8 cellular contexts compared by ENCODE assay signal in the genomic region with DNA sequence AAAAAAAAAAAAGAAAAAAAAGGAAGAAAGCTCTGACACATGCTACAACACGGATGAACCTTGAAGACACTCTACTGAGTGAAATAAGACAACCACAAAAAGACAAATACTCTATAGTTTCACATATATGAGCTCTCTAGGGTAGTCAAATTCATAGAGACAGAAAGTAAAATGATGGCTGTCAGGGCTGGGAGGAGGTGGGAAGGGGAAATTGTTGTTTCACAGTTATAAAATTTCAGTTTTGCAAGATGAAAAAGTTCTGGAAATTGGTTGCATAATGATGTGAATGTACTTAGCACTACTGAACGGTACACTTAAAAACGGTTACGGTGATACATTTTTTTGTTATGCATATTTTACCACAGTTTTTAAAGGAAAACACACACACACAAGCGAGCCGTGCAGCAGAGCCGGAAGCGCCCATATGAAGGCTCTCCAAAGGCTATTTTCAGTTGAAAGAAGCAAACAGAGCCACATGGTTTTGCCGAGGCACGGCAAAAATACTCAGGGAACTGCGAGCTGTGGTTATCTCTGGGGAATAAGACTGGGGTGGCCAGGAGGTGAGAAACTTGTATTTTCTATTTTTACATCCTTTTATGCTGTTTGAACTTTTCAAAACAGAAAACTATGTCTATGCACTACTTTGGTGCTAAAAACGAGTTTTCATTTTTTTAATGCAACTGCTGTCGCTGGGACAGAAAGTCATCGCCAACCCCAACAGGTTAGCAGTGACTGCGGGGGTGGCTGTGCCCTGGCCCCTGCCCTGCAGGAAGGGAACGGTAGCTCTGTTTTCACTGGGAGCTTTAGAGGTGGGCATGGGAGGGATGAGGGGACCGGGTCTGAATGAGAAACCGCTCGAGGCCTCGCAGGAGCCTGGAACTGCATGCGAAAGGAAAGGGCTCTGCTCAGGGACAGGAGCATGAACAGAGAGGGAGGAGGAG.
DNase-seq lines count a peak whose midpoint lies in the region; ATAC-seq, FAIRE-seq and TF ChIP-seq lines count a peak whose summit lies in the region.

No MANE protein-coding gene starts in this region.

- FAIRE-seq in kidney (lab: Jason Lieb, UNC): no peak

- no peaks in the 10 kb centered on the region for H3K4me1 ChIP-seq in kidney (ENCODE audit: control insufficient read depth in 1 of 2, insufficient read depth in 1 of 2, low read depth in 1 of 2, low read length in 2 of 2)

- H3K36me3 Mint-ChIP-seq in progenitor cell of endocrine pancreas (ENCODE audit: insufficient read depth): no peaks in the 10 kb centered on the region
- H3K36me3 Mint-ChIP-seq in effector memory CD8-positive, alpha-beta T cell (ENCODE audit: insufficient read depth): no peaks in the 10 kb centered on the region

- no peaks in the 10 kb centered on the region for H3K9me3 Mint-ChIP-seq in progenitor cell of endocrine pancreas (ENCODE audit: low read depth)
- H3K9me3 Mint-ChIP-seq in effector memory CD8-positive, alpha-beta T cell: no peaks in the 10 kb centered on the region

- H3K27me3 Mint-ChIP-seq in progenitor cell of endocrine pancreas: peaks cover 4% of the 10 kb centered on the region
- peaks cover 6 to 24% of the 10 kb centered on the region in 2 donors for H3K27me3 Mint-ChIP-seq in effector memory CD8-positive, alpha-beta T cell

- H3K4me3 ChIP-seq in GM06990 (replicated peaks; ENCODE audit: low read depth, low read length) (no peak overlapping the region; the same call in 1 of the 2 replicates), kidney (ENCODE audit: low read length in 2 of 2) (no peak overlapping the region)

- intact Hi-C loops in kidney (cut with DNase I): no loop called here

- no peak overlapping the region for H3K9ac ChIP-seq in kidney (ENCODE audit: low read length in 2 of 2)

- no peaks in the 10 kb centered on the region for H3K27me3 ChIP-seq in GM06990 (replicated peaks; ENCODE audit: control insufficient read depth, insufficient read depth, low read length)

- no peaks in the 10 kb centered on the region for H3K9me3 ChIP-seq in kidney (ENCODE audit: control insufficient read depth in 1 of 2, low read length in 2 of 2)

- H3K4me3 Mint-ChIP-seq in progenitor cell of endocrine pancreas (ENCODE audit: low read depth): no peak overlapping the region
- H3K4me3 Mint-ChIP-seq in effector memory CD8-positive, alpha-beta T cell: peak overlapping the region in 1 of 2 donors; percentile 46

- H3K4me1 Mint-ChIP-seq in progenitor cell of endocrine pancreas (ENCODE audit: low read depth): no peaks in the 10 kb centered on the region
- peaks cover 0 to 4% of the 10 kb centered on the region in 2 donors for H3K4me1 Mint-ChIP-seq in effector memory CD8-positive, alpha-beta T cell (ENCODE audit: low read depth in 2 of 2)

- no peak overlapping the region for H3K27ac ChIP-seq in kidney (ENCODE audit: low read depth in 2 of 2, low read length in 2 of 2)

- H3K27ac Mint-ChIP-seq in progenitor cell of endocrine pancreas: no peak overlapping the region
- H3K27ac Mint-ChIP-seq in effector memory CD8-positive, alpha-beta T cell: no peak overlapping the region

- peak; percentile 28 for DNase-seq in GM06990 (ENCODE audit: extremely low read depth, insufficient read length)
- DNase-seq in fibroblast of gingiva (ENCODE audit: low read depth): peak; percentile 65
- no peak for DNase-seq in NCI-H510A treated with DMSO at 0.1 percent for 48 hours (lab: John Stamatoyannopoulos, UW)
- no peak for DNase-seq in kidney
- DNase-seq in progenitor cell of endocrine pancreas (ENCODE audit: low spot score, unreplicated experiment): no peak
- DNase-seq in effector memory CD8-positive, alpha-beta T cell: no peak

- ATAC-seq in GM21390 (IDR thresholded peaks at IDR 0.05; ENCODE audit: unreplicated experiment): peak; percentile 82
- peak; percentile 63 for ATAC-seq in HG03457 (IDR thresholded peaks at IDR 0.05; ENCODE audit: unreplicated experiment)
- ATAC-seq in effector memory CD8-positive, alpha-beta T cell (replicated peaks): no peak

- TF ChIP-seq CTCF in GM06990 (IDR thresholded peaks at IDR 0.05; ENCODE audit: insufficient read depth, low read length, poor library complexity, severe bottlenecking) (no peak), kidney (IDR thresholded peaks at IDR 0.05; ENCODE audit: borderline replicate concordance, extremely low read depth, insufficient read depth) (no peak), progenitor cell of endocrine pancreas (IDR thresholded peaks at IDR 0.05; ENCODE audit: unreplicated experiment) (no peak)

- H3K36me3 ChIP-seq in GM06990 (ENCODE audit: control insufficient read depth, insufficient read depth, low read length) (no peaks in the 10 kb centered on the region), kidney (ENCODE audit: control insufficient read depth in 1 of 2, insufficient read depth in 2 of 2, low read length in 2 of 2) (no peaks in the 10 kb centered on the region)

Comparison
In these comparisons a context has a peak if more than half of its experiments do, and no peak if none do; other contexts are left out.
1. DNase-seq: peak in GM06990 (single experiment) and fibroblast of gingiva (single experiment); none in NCI-H510A treated with DMSO at 0.1 percent for 48 hours (single experiment), kidney (single experiment), progenitor cell of endocrine pancreas (single experiment) and effector memory CD8-positive, alpha-beta T cell (0 of 3).